Comparison of ENCODE assay signal across 10 cellular contexts in genomic region chr7:24834150-24834798, GRCh38.
A peak's percentile ranks its signal among the peaks of the same experiment; 100 is the strongest.
DNase-seq lines count a peak whose midpoint lies in the region; ATAC-seq and TF ChIP-seq lines count a peak whose summit lies in the region.
"Had no signal": no experiment of that assay in that cellular context is flagged by ENCODE, and none has a peak within 500 bp of the region (broad histone marks: within the 10 kb centered on the region; RNA-seq: fewer than 3 reads in every experiment).

No MANE protein-coding gene starts in this region.

- H3K4me3 ChIP-seq in colonic mucosa = no peak overlapping the region
- H3K4me3 ChIP-seq: hepatocyte had no signal

- no peaks in the 10 kb centered on the region for H3K36me3 ChIP-seq in colonic mucosa

- no peaks in the 10 kb centered on the region for H3K9me3 ChIP-seq in colonic mucosa

- TF ChIP-seq CTCF in colonic mucosa (IDR thresholded peaks at IDR 0.05) = no peak

- ATAC-seq in GM19372 (IDR thresholded peaks at IDR 0.05; ENCODE audit: low read depth, unreplicated experiment) (peak; percentile 49), HG03064 (IDR thresholded peaks at IDR 0.05; ENCODE audit: low read depth, unreplicated experiment) (peak; percentile 42), GM19452 (IDR thresholded peaks at IDR 0.05; ENCODE audit: unreplicated experiment) (no peak)

- H3K27me3 ChIP-seq in colonic mucosa = no peaks in the 10 kb centered on the region
- H3K27me3 ChIP-seq: hepatocyte had no signal

- intact Hi-C loops in colonic mucosa (cut with DNase I) = no loop called here

- H3K9ac ChIP-seq in colonic mucosa (ENCODE audit: low read depth in 2 of 2, low read length in 2 of 2) = peak overlapping the region in 1 of 2 donors; percentile 50

- no peaks in the 10 kb centered on the region for H3K4me1 ChIP-seq in colonic mucosa

- H3K27ac ChIP-seq in colonic mucosa (peak overlapping the region; percentile 1), substantia nigra (ENCODE audit: low read depth, low read length, poor library complexity, severe bottlenecking) (peak overlapping the region; percentile 21)
- H3K27ac ChIP-seq: hepatocyte had no signal

- DNase-seq in colonic mucosa (no peak), substantia nigra (lab: John Stamatoyannopoulos, UW) (peak in 16 of 49 donors; percentile 8 to 45 (median 32)), NCI-H774 (lab: John Stamatoyannopoulos, UW) (no peak), occipital lobe (lab: John Stamatoyannopoulos, UW) (no peak)
- DNase-seq: MM.1S, T-helper 17 cell had no signal
